23 cellular contexts compared by ENCODE assay signal in the genomic region with DNA sequence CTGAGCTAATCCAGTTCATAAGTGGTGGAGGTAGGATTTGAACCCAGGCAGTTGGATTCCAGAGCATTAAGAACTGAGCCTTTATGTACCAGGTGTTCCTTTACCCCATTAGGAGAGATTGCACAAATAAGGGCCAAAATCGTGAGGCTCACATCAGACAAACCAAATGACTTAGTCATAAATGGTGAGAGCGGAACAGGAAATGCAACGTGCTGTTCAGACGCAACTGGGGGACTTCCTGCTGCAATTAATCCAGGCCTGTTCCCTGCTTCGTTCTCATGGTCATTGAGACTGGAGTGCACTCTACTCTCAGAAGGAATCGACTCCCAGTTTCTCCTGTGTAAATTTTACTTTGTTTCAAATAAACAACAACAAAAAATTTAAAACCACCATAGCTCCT.
DNase-seq lines count a peak whose midpoint lies in the region; ATAC-seq, FAIRE-seq and TF ChIP-seq lines count a peak whose summit lies in the region.
"Had no signal": no experiment of that assay in that cellular context is flagged by ENCODE, and none has a peak within 500 bp of the region (broad histone marks: within the 10 kb centered on the region; RNA-seq: fewer than 3 reads in every experiment).

No MANE protein-coding gene starts in this region.

- H3K27ac ChIP-seq in BLaER1 (no peak overlapping the region), K562 (ENCODE audit: extremely low read depth, low read depth, low read length) (no peak overlapping the region), RWPE1 (no peak overlapping the region)
- H3K27ac ChIP-seq: ascending aorta, foreskin keratinocyte, hepatocyte, left ventricle myocardium inferior, thyroid gland had no signal

- H3K27me3 ChIP-seq in BLaER1 (no peaks in the 10 kb centered on the region), K562 (ENCODE audit: control insufficient read depth in 2 of 2, insufficient read depth in 2 of 2, low read length in 2 of 2) (no peaks in the 10 kb centered on the region; a peak in 1 of 5 replicates)
- H3K27me3 ChIP-seq: ascending aorta, hepatocyte, thyroid gland had no signal

- H3K79me2 ChIP-seq in K562 (ENCODE audit: control insufficient read depth, insufficient read depth, low read length), result no peaks in the 10 kb centered on the region
- H3K79me2 ChIP-seq: hepatocyte had no signal

- H3K4me3 ChIP-seq in BLaER1, result no peak overlapping the region
- H3K4me3 ChIP-seq in K562, result no peak overlapping the region
- H3K4me3 ChIP-seq: ascending aorta, hepatocyte, left ventricle myocardium inferior, thyroid gland had no signal

- FAIRE-seq in K562 (lab: Jason Lieb, UNC), result no peak
- FAIRE-seq: H54, HepG2 had no signal

- no peak for TF ChIP-seq CTCF in K562 (IDR thresholded peaks at IDR 0.05 in 2 of 3, conservative IDR thresholded peaks at IDR 0.05 in 1 of 3; ENCODE audit: insufficient read depth in 2 of 3, low read depth in 1 of 3, low read length in 3 of 3)
- TF ChIP-seq CTCF in RWPE1 (conservative IDR thresholded peaks at IDR 0.05; ENCODE audit: low read depth), result no peak

- ATAC-seq in K562 (no peak), HG03469 (IDR thresholded peaks at IDR 0.05; ENCODE audit: unreplicated experiment) (no peak), HG03520 (IDR thresholded peaks at IDR 0.05; ENCODE audit: unreplicated experiment) (no peak), HG02588 (IDR thresholded peaks at IDR 0.05; ENCODE audit: unreplicated experiment) (no peak)
- ATAC-seq: foreskin keratinocyte, HepG2 had no signal

- 0% methylated on average over 6 of the region's 6 CpGs for WGBS in K562 (ENCODE audit: insufficient coverage, low coverage, missing lambda C conversion rate)

- CTCF ChIA-PET in K562 (lab: Yijun Ruan, JAX; ENCODE audit: low intra/inter-chr PET ratio) (no interaction called here), RWPE1 (lab: Yijun Ruan, JAX) (no interaction called here)

- H3K9me1 ChIP-seq in K562 (ENCODE audit: control insufficient read depth, insufficient read depth, low read length), result no peaks in the 10 kb centered on the region

- POLR2A ChIA-PET in K562 (lab: Yijun Ruan, JAX) (no interaction called here), RWPE1 (lab: Yijun Ruan, JAX; ENCODE audit: low non-redundant PET) (no interaction called here)

- no peaks in the 10 kb centered on the region for H4K20me1 ChIP-seq in BLaER1
- no peaks in the 10 kb centered on the region for H4K20me1 ChIP-seq in K562 (replicated peaks; ENCODE audit: control insufficient read depth, insufficient read depth, low read length)

- H3K4me1 ChIP-seq in BLaER1, result peaks cover 6% of the 10 kb centered on the region
- no peaks in the 10 kb centered on the region for H3K4me1 ChIP-seq in K562 (replicated peaks in 1 of 2; ENCODE audit: control insufficient read depth in 2 of 2, insufficient read depth in 2 of 2, low read length in 2 of 2)
- H3K4me1 ChIP-seq: ascending aorta, foreskin keratinocyte, left ventricle myocardium inferior, thyroid gland had no signal

- no TSS peak for BruUV-seq in K562 (replicated peaks; lab: Mats Ljungman, UMichigan)

- H3K9ac ChIP-seq in BLaER1 (no peak overlapping the region), K562 (ENCODE audit: insufficient read depth in 1 of 2, low read depth in 2 of 2, low read length in 2 of 2) (no peak overlapping the region)

- H3K4me2 ChIP-seq in BLaER1 (peak overlapping the region; percentile 22; the same call in 1 of the 2 replicates), K562 (ENCODE audit: insufficient read depth, low read length) (no peak overlapping the region)
- H3K4me2 ChIP-seq: hepatocyte had no signal

- DNase-seq in HT1080 (ENCODE audit: low read depth), result peak; percentile 34
- no peak for DNase-seq in K562 (ENCODE audit: extremely low read depth in 1 of 4, low spot score in 3 of 4)
- DNase-seq in islet precursor cell, result peak; percentile 74
- no peak for DNase-seq in RWPE1 (ENCODE audit: low spot score)
- DNase-seq: activated CD4-positive, alpha-beta T cell treated with anti-CD3 and anti-CD28 coated beads, Interleukin-2, amount 50 U/mL, for 48 hours; CD4-positive, CD25-positive, alpha-beta regulatory T cell; cerebellar nuclear complex; left ventricle myocardium inferior; NCI-H1105 treated with DMSO at 0.1 percent for 48 hours; NCI-H2029 treated with DMSO at 0.1 percent for 48 hours; NCI-H345; NCI-H748 treated with DMSO at 0.1 percent for 48 hours; SW 1271; thyroid gland had no signal

- in situ Hi-C loops in K562 (cut with MboI), result no loop called here

- no peak for TF ChIP-seq RAD21 in K562 (CRISPR knock-in tag; conservative IDR thresholded peaks at IDR 0.05 in 1 of 2, IDR thresholded peaks at IDR 0.05 in 1 of 2)

- TF ChIP-seq EP300 in K562 (IDR thresholded peaks at IDR 0.05; ENCODE audit: low read length), result no peak

- intact Hi-C loops in K562 (cut with micrococcal nuclease), result no loop called here

- TF ChIP-seq POLR2A in K562 (conservative IDR thresholded peaks at IDR 0.05), result no peak

- H3K9me3 ChIP-seq in BLaER1, result no peaks in the 10 kb centered on the region
- H3K9me3 ChIP-seq in K562 (replicated peaks; ENCODE audit: control insufficient read depth, insufficient read depth, low read depth, low read length), result no peaks in the 10 kb centered on the region
- H3K9me3 ChIP-seq: ascending aorta, left ventricle myocardium inferior, thyroid gland had no signal

- no peaks in the 10 kb centered on the region for H3K36me3 ChIP-seq in BLaER1
- no peaks in the 10 kb centered on the region for H3K36me3 ChIP-seq in K562 (ENCODE audit: control insufficient read depth, insufficient read depth, low read length)
- H3K36me3 ChIP-seq: ascending aorta, left ventricle myocardium inferior, thyroid gland had no signal

- H2AFZ ChIP-seq in K562 (ENCODE audit: low read depth, low read length), result no peak overlapping the region
- H2AFZ ChIP-seq: hepatocyte had no signal

TF ChIP-seq in K562, 482 proteins besides CTCF, POLR2A, EP300 and RAD21:
- TF ChIP-seq ZNF395 (CRISPR knock-in tag; IDR thresholded peaks at IDR 0.05) (no peak), GABPA (tag; conservative IDR thresholded peaks at IDR 0.05; ENCODE audit: low read depth) (peak; percentile 65), NCOA4 (IDR thresholded peaks at IDR 0.05; ENCODE audit: partially characterized antibody) (no peak), CBFA2T3 (IDR thresholded peaks at IDR 0.05) (no peak)
TF ChIP-seq in K562: peak in this region for 1.

Comparison
In these comparisons a context has a peak if more than half of its experiments do, and no peak if none do; other contexts are left out.
1. DNase-seq: peak in HT1080 (single experiment) and islet precursor cell (single experiment); none in K562 (0 of 4) and RWPE1 (single experiment).